In genomic region chr6:44898296-44898930, GRCh38 we compare ENCODE assay signal across 18 cellular contexts.
DNase-seq lines count a peak whose midpoint lies in the region; ATAC-seq and TF ChIP-seq lines count a peak whose summit lies in the region.
"Had no signal": no experiment of that assay in that cellular context is flagged by ENCODE, and none has a peak within 500 bp of the region (broad histone marks: within the 10 kb centered on the region; RNA-seq: fewer than 3 reads in every experiment).

No MANE protein-coding gene starts in this region.

- DNase-seq in A172 (ENCODE audit: low spot score) (peak; percentile 2), HCEC 1CT (peak; percentile 77), astrocyte of the hippocampus (ENCODE audit: low read depth, low spot score) (peak; percentile 69), hepatic stellate cell (ENCODE audit: low spot score) (peak; percentile 23), GM13976 (ENCODE audit: low spot score) (no peak), amygdala (lab: John Stamatoyannopoulos, UW) (no peak), left colon (no peak)
- DNase-seq: activated CD4-positive, alpha-beta T cell treated with anti-CD3 and anti-CD28 coated beads, Interleukin-2, amount 10 ng/mL, durations not matched to agents 7 days and 5 days; activated T-cell treated with anti-CD3 and anti-CD28 coated beads, Interleukin-2, amount 50 U/mL, for 1 hour; cerebellar nuclear complex; hypothalamus; lower lobe of right lung; NCI-H1092; SHP77 treated with DMSO at 0.1 percent for 48 hours; stimulated activated CD4-positive, alpha-beta T cell treated with anti-CD3 and anti-CD28 coated beads, Interleukin-1b, Interleukin-23, amount 100 ng/mL, for 48 hours; T-helper 9 cell had no signal

- intact Hi-C loops in left colon (cut with DNase I, micrococcal nuclease), result no loop called here

- ATAC-seq in GM21381 (IDR thresholded peaks at IDR 0.05; ENCODE audit: unreplicated experiment) (no peak), left colon (no peak)
- ATAC-seq: A549, lower lobe of right lung had no signal

- in situ Hi-C loops in GM13976 (cut with MboI; ENCODE audit: low sequenced_read_pairs, unreplicated experiment), result no loop called here

- no peak for TF ChIP-seq CTCF in GM13976 (IDR thresholded peaks at IDR 0.05; ENCODE audit: borderline replicate concordance, control extremely low read depth, extremely low read depth, insufficient read depth, missing control alignments)

Comparison
In these comparisons a context has a peak if more than half of its experiments do, and no peak if none do; other contexts are left out.
1. DNase-seq: peak in A172 (single experiment), HCEC 1CT (single experiment), astrocyte of the hippocampus (single experiment) and hepatic stellate cell (single experiment); none in GM13976 (single experiment), amygdala (0 of 56) and left colon (0 of 2).